In genomic region chr20:41469868-41470267, GRCh38 we compare ENCODE assay signal across 18 cellular contexts.
DNase-seq lines count a peak whose midpoint lies in the region; ATAC-seq and TF ChIP-seq lines count a peak whose summit lies in the region.
"Had no signal": no experiment of that assay in that cellular context is flagged by ENCODE, and none has a peak within 500 bp of the region (broad histone marks: within the 10 kb centered on the region; RNA-seq: fewer than 3 reads in every experiment).

No MANE protein-coding gene starts in this region.

- 53 to 66% methylated on average over 3 of the region's 3 CpGs for WGBS in heart right ventricle, 2 donors
- WGBS in hepatocyte (ENCODE audit: low lambda C conversion rate, missing lambda C conversion rate): 90% methylated on average over 3 of the region's 3 CpGs

- H3K36me3 ChIP-seq in CD4-positive, CD25-positive, alpha-beta regulatory T cell (ENCODE audit: control insufficient read depth, insufficient read depth, low read length): peaks cover 55% of the 10 kb centered on the region
- H3K36me3 ChIP-seq in Karpas-422 (ENCODE audit: insufficient read depth, low read length): 0 out of 2 replicates have a peak, but pooled peaks cover 5% of the 10 kb centered on the region
- H3K36me3 ChIP-seq in heart right ventricle: peaks cover 0 to 86% (median 18%) of the 10 kb centered on the region in 9 donors
- H3K36me3 ChIP-seq in hepatocyte (replicated peaks; ENCODE audit: insufficient read depth, low read depth): no peaks in the 10 kb centered on the region

- H3K9me3 ChIP-seq in CD4-positive, CD25-positive, alpha-beta regulatory T cell (ENCODE audit: control insufficient read depth in 2 of 2, low read length in 2 of 2): peaks cover 0 to 4% of the 10 kb centered on the region in 2 experiments
- H3K9me3 ChIP-seq in Karpas-422 (ENCODE audit: low read length) (no peaks in the 10 kb centered on the region), heart right ventricle (peaks cover 0 to 16% (median 9%) of the 10 kb centered on the region in 11 donors), hepatocyte (ENCODE audit: low read depth) (no peaks in the 10 kb centered on the region)
- H3K9me3 ChIP-seq: Peyer's patch had no signal

- H3K4me2 ChIP-seq in Karpas-422 (ENCODE audit: low read depth, low read length, poor library complexity, severe bottlenecking) (peak overlapping the region; percentile 50), hepatocyte (no peak overlapping the region)
- H3K4me2 ChIP-seq: GM23338 had no signal

- ATAC-seq in CD4-positive, CD25-positive, alpha-beta regulatory T cell (ENCODE audit: low read depth in 2 of 2): no peak
- ATAC-seq in heart right ventricle (peak; percentile 74 to 88 (median 80)), GM19455 (IDR thresholded peaks at IDR 0.05; ENCODE audit: unreplicated experiment) (no peak), GM21717 (IDR thresholded peaks at IDR 0.05; ENCODE audit: unreplicated experiment) (no peak), GM18867 (IDR thresholded peaks at IDR 0.05; ENCODE audit: unreplicated experiment) (no peak)
- ATAC-seq: GM23338, HCT116 had no signal

- no peaks in the 10 kb centered on the region for H3K27me3 Mint-ChIP-seq in CD4-positive, CD25-positive, alpha-beta regulatory T cell
- H3K27me3 Mint-ChIP-seq in nephron (ENCODE audit: low read depth): no peaks in the 10 kb centered on the region

- H3K4me1 ChIP-seq in CD4-positive, CD25-positive, alpha-beta regulatory T cell (ENCODE audit: control insufficient read depth, insufficient read depth, low read length, poor library complexity, severe bottlenecking): no peaks in the 10 kb centered on the region
- peaks cover 39% of the 10 kb centered on the region for H3K4me1 ChIP-seq in Karpas-422 (ENCODE audit: low read length)
- H3K4me1 ChIP-seq in heart right ventricle: peaks cover 0 to 41% (median 20%) of the 10 kb centered on the region in 9 donors
- no peaks in the 10 kb centered on the region for H3K4me1 ChIP-seq in hepatocyte (ENCODE audit: insufficient read depth)
- H3K4me1 ChIP-seq: Peyer's patch had no signal

- H3K79me2 ChIP-seq in Karpas-422 (ENCODE audit: low read length): no peaks in the 10 kb centered on the region
- H3K79me2 ChIP-seq in hepatocyte: no peaks in the 10 kb centered on the region

- H3K4me1 Mint-ChIP-seq in CD4-positive, CD25-positive, alpha-beta regulatory T cell: peaks cover 0 to 6% (median 2%) of the 10 kb centered on the region in 4 donors
- H3K4me1 Mint-ChIP-seq in nephron: peaks cover 39% of the 10 kb centered on the region
- H3K4me1 Mint-ChIP-seq: GM23338 had no signal

- no peak for DNase-seq in CD4-positive, CD25-positive, alpha-beta regulatory T cell
- DNase-seq in Karpas-422: no peak
- DNase-seq in heart right ventricle: peak; percentile 46 to 77
- DNase-seq in hepatocyte (ENCODE audit: low spot score): no peak
- DNase-seq: DMS79, NCI-H1105, NCI-H2081, NCI-H446 treated with DMSO at 0.1 percent for 48 hours, Peyer's patch, SHP77 had no signal

- H3K9me3 Mint-ChIP-seq in CD4-positive, CD25-positive, alpha-beta regulatory T cell: peaks cover 0 to 3% (median 2%) of the 10 kb centered on the region in 7 donors
- peaks cover 6% of the 10 kb centered on the region for H3K9me3 Mint-ChIP-seq in nephron
- H3K9me3 Mint-ChIP-seq: GM23338 had no signal

- H2AFZ ChIP-seq in Karpas-422 (ENCODE audit: low read length): no peak overlapping the region
- no peak overlapping the region for H2AFZ ChIP-seq in hepatocyte
- H2AFZ ChIP-seq: GM23338 had no signal

- H3K36me3 Mint-ChIP-seq in CD4-positive, CD25-positive, alpha-beta regulatory T cell: peaks cover 64% of the 10 kb centered on the region
- peaks cover 85% of the 10 kb centered on the region for H3K36me3 Mint-ChIP-seq in nephron (ENCODE audit: low read depth)

- no peak for TF ChIP-seq CTCF in heart right ventricle (IDR thresholded peaks at IDR 0.05)
- TF ChIP-seq CTCF in nephron (IDR thresholded peaks at IDR 0.05; ENCODE audit: unreplicated experiment in 3 of 3): no peak
- no peak for TF ChIP-seq CTCF in hepatocyte (IDR thresholded peaks at IDR 0.05; ENCODE audit: poor library complexity)

- H3K9me2 ChIP-seq in Karpas-422 (replicated peaks; ENCODE audit: insufficient read depth, low read length) (no peaks in the 10 kb centered on the region), hepatocyte (replicated peaks; ENCODE audit: insufficient read depth) (no peaks in the 10 kb centered on the region)

- H4K20me1 ChIP-seq in Karpas-422 (ENCODE audit: insufficient read depth, low read depth, low read length) (no peaks in the 10 kb centered on the region), hepatocyte (ENCODE audit: insufficient read depth, poor library complexity, severe bottlenecking) (no peaks in the 10 kb centered on the region)

- no peaks in the 10 kb centered on the region for H3K27me3 ChIP-seq in CD4-positive, CD25-positive, alpha-beta regulatory T cell (ENCODE audit: control insufficient read depth, insufficient read depth, low read length)
- H3K27me3 ChIP-seq in Karpas-422 (ENCODE audit: low read length) (no peaks in the 10 kb centered on the region), heart right ventricle (no peaks in the 10 kb centered on the region), hepatocyte (no peaks in the 10 kb centered on the region)
- H3K27me3 ChIP-seq: Peyer's patch had no signal

- intact Hi-C loops in heart right ventricle (cut with DNase I): loop anchor here in 2 of 10 donors (5.0 to 10.0 kb wide), 2 partner anchors 43 to 225 kb away; no protein-coding TSS in a partner anchor

- no peak overlapping the region for H3K4me3 Mint-ChIP-seq in CD4-positive, CD25-positive, alpha-beta regulatory T cell
- no peak overlapping the region for H3K4me3 Mint-ChIP-seq in nephron
- H3K4me3 Mint-ChIP-seq: GM23338 had no signal

- peak overlapping the region; percentile 42 for H3K9ac ChIP-seq in Karpas-422 (ENCODE audit: low read length)

- H3K27ac ChIP-seq in CD4-positive, CD25-positive, alpha-beta regulatory T cell (ENCODE audit: insufficient read depth, low read length, poor library complexity, severe bottlenecking): no peak overlapping the region
- H3K27ac ChIP-seq in Karpas-422 (ENCODE audit: low read length): peak overlapping the region; percentile 78
- H3K27ac ChIP-seq in heart right ventricle: peak overlapping the region in 9 of 10 donors; percentile 23 to 76 (median 56)
- no peak overlapping the region for H3K27ac ChIP-seq in hepatocyte
- H3K27ac ChIP-seq: C4-2B, Peyer's patch, SK-N-MC had no signal

- peak overlapping the region in 2 of 3 donors; percentile 0 to 23 for H3K27ac Mint-ChIP-seq in CD4-positive, CD25-positive, alpha-beta regulatory T cell
- H3K27ac Mint-ChIP-seq in nephron: peak overlapping the region in 2 of 3 experiments; percentile 8 to 19
- H3K27ac Mint-ChIP-seq: GM23338 had no signal

- no peak overlapping the region for H3K4me3 ChIP-seq in CD4-positive, CD25-positive, alpha-beta regulatory T cell (ENCODE audit: low read depth, low read length)
- peak overlapping the region; percentile 23; the same call in 1 of the 2 replicates for H3K4me3 ChIP-seq in Karpas-422 (ENCODE audit: low read length)
- H3K4me3 ChIP-seq in heart right ventricle: no peak overlapping the region
- H3K4me3 ChIP-seq in hepatocyte: no peak overlapping the region
- H3K4me3 ChIP-seq: GM23338, Peyer's patch, SK-N-MC had no signal

Comparison
In these comparisons a context has a peak if more than half of its experiments do, and no peak if none do; other contexts are left out.
1. ATAC-seq: peak in heart right ventricle (8 of 8); none in CD4-positive, CD25-positive, alpha-beta regulatory T cell (0 of 2), GM19455 (single experiment), GM21717 (single experiment) and GM18867 (single experiment).
2. DNase-seq: peak in heart right ventricle (2 of 2); none in CD4-positive, CD25-positive, alpha-beta regulatory T cell (0 of 3), Karpas-422 (single experiment) and hepatocyte (single experiment).
3. H3K27ac ChIP-seq: peak in Karpas-422 (single experiment) and heart right ventricle (9 of 10); none in CD4-positive, CD25-positive, alpha-beta regulatory T cell (single experiment) and hepatocyte (single experiment).